1 cellular context compared by ENCODE assay signal in genomic region chr5:157672976-157673375, GRCh38.
TF ChIP-seq lines count a peak whose summit lies in the region.

No MANE protein-coding gene starts in this region.

TF ChIP-seq in SK-N-SH, 30 proteins besides CTCF, POLR2A, EP300 and RAD21:
- no peak for TF ChIP-seq MXI1 (IDR thresholded peaks at IDR 0.05; ENCODE audit: low read depth, low read length)
- TF ChIP-seq ELF1 (IDR thresholded peaks at IDR 0.05): no peak
- no peak for TF ChIP-seq NFIC (IDR thresholded peaks at IDR 0.05; ENCODE audit: borderline replicate concordance)
- TF ChIP-seq YY1 (IDR thresholded peaks at IDR 0.05; ENCODE audit: low read depth): no peak
- TF ChIP-seq REST (IDR thresholded peaks at IDR 0.05; ENCODE audit: low read depth, low read length): no peak
- TF ChIP-seq POLR2AphosphoS5 (IDR thresholded peaks at IDR 0.05; ENCODE audit: low read depth, low read length): no peak
TF ChIP-seq in SK-N-SH: peak in this region for 0.
